9 cellular contexts compared by ENCODE assay signal in genomic region chr2:60884795-60885194, GRCh38. TPM values are rescaled to one million over a fixed set of nuclear protein-coding genes. Genes with fewer than 3 reads are reported as not detected.
DNase-seq lines count a peak whose midpoint lies in the region; ATAC-seq, FAIRE-seq and TF ChIP-seq lines count a peak whose summit lies in the region.
"Had no signal": no experiment of that assay in that cellular context is flagged by ENCODE, and none has a peak within 500 bp of the region (broad histone marks: within the 10 kb centered on the region; RNA-seq: fewer than 3 reads in every experiment).

No MANE protein-coding gene starts in this region.

- peak overlapping the region; percentile 87 for H3K4me2 ChIP-seq in mammary epithelial cell (ENCODE audit: insufficient read depth, low read depth, low read length)
- H3K4me2 ChIP-seq in GM23338 = no peak overlapping the region

- H2AFZ ChIP-seq in mammary epithelial cell (ENCODE audit: low read depth, low read length) (no peak overlapping the region), GM23338 (no peak overlapping the region)

- peaks cover 0 to 1% of the 10 kb centered on the region in 2 donors for H3K27me3 Mint-ChIP-seq in CD8-positive, alpha-beta memory T cell
- H3K27me3 Mint-ChIP-seq in natural killer cell (ENCODE audit: low read depth in 2 of 2) (no peaks in the 10 kb centered on the region), GM23338 (ENCODE audit: insufficient read depth, low read depth, poor library complexity) (peaks cover 9% of the 10 kb centered on the region)

- no peaks in the 10 kb centered on the region for H3K9me3 ChIP-seq in CD8-positive, alpha-beta memory T cell (ENCODE audit: low read length)
- H3K9me3 ChIP-seq in mammary epithelial cell (replicated peaks; ENCODE audit: insufficient read depth, low read length) (no peaks in the 10 kb centered on the region), kidney (ENCODE audit: control insufficient read depth in 1 of 2, low read length in 2 of 2) (no peaks in the 10 kb centered on the region)

- H3K27ac Mint-ChIP-seq in CD8-positive, alpha-beta memory T cell = peak overlapping the region in 7 of 8 donors; percentile 57 to 89 (median 84)
- peak overlapping the region; percentile 96 to 99 for H3K27ac Mint-ChIP-seq in natural killer cell
- no peak overlapping the region for H3K27ac Mint-ChIP-seq in GM23338

- 51% methylated on average over 2 of the region's 2 CpGs for WGBS in mammary epithelial cell (ENCODE audit: low coverage, missing lambda C conversion rate)

- peaks cover 46 to 70% (median 65%) of the 10 kb centered on the region in 3 donors for H3K4me1 Mint-ChIP-seq in CD8-positive, alpha-beta memory T cell
- peaks cover 67 to 68% of the 10 kb centered on the region in 2 donors for H3K4me1 Mint-ChIP-seq in natural killer cell
- peaks cover 24% of the 10 kb centered on the region for H3K4me1 Mint-ChIP-seq in GM23338

- intact Hi-C loops in mammary epithelial cell (cut with micrococcal nuclease) (loop anchor here (5.0 kb wide), 3 partner anchors 52 to 177 kb away; no protein-coding TSS in a partner anchor), natural killer cell (cut with micrococcal nuclease) (loop anchor here (5.0 kb wide), 1 partner anchor 87 kb away; no protein-coding TSS in a partner anchor), kidney (cut with DNase I) (no loop called here), dorsolateral prefrontal cortex (cut with DNase I) (loop anchor here in 1 of 2 donors (10.0 kb wide), 1 partner anchor 130 kb away; the partner anchor contains the start of genes PEX13 and PUS10)

- TF ChIP-seq CTCF in mammary epithelial cell (conservative IDR thresholded peaks at IDR 0.05 in 1 of 2, IDR thresholded peaks at IDR 0.05 in 1 of 2; ENCODE audit: extremely low read depth in 1 of 2, insufficient read depth in 1 of 2, low read depth in 1 of 2, low read length in 2 of 2) = no peak
- TF ChIP-seq CTCF in natural killer cell (IDR thresholded peaks at IDR 0.05) = no peak
- TF ChIP-seq CTCF in GM23338 (conservative IDR thresholded peaks at IDR 0.05; ENCODE audit: low read depth in 2 of 2) = no peak
- no peak for TF ChIP-seq CTCF in kidney (IDR thresholded peaks at IDR 0.05; ENCODE audit: borderline replicate concordance, extremely low read depth, insufficient read depth)
- TF ChIP-seq CTCF in dorsolateral prefrontal cortex (IDR thresholded peaks at IDR 0.05 in 54 of 56, conservative IDR thresholded peaks at IDR 0.05 in 2 of 56; ENCODE audit: low read depth in 1 of 56, partially characterized antibody in 56 of 56) = no peak

- H3K79me2 ChIP-seq in mammary epithelial cell (ENCODE audit: insufficient read depth, low read length) (peaks cover 77% of the 10 kb centered on the region), GM23338 (replicated peaks; ENCODE audit: insufficient read depth) (peaks cover 5% of the 10 kb centered on the region; the same call in 1 of the 2 replicates)

- no peak for FAIRE-seq in kidney (lab: Jason Lieb, UNC)

- POLR2A ChIA-PET in CD8-positive, alpha-beta memory T cell (lab: Charles Lee) = interaction anchor here (0.6 kb wide), 1 partner anchor 52 kb away, joined by 3 read pairs; no protein-coding TSS in a partner anchor

- H3K36me3 ChIP-seq in CD8-positive, alpha-beta memory T cell (ENCODE audit: insufficient read depth, low read length) = no peaks in the 10 kb centered on the region
- H3K36me3 ChIP-seq in mammary epithelial cell (ENCODE audit: insufficient read depth, low read length) = no peaks in the 10 kb centered on the region
- no peaks in the 10 kb centered on the region for H3K36me3 ChIP-seq in GM23338 (ENCODE audit: insufficient read depth)
- no peaks in the 10 kb centered on the region for H3K36me3 ChIP-seq in kidney (ENCODE audit: control insufficient read depth in 1 of 2, insufficient read depth in 2 of 2, low read length in 2 of 2)

- H3K9me2 ChIP-seq in GM23338 (ENCODE audit: insufficient read depth) = no peaks in the 10 kb centered on the region

- peaks cover 38% of the 10 kb centered on the region for H3K4me1 ChIP-seq in CD8-positive, alpha-beta memory T cell (ENCODE audit: insufficient read depth, low read length)
- H3K4me1 ChIP-seq in mammary epithelial cell (ENCODE audit: insufficient read depth, low read length) = peaks cover 11% of the 10 kb centered on the region
- peaks cover 31% of the 10 kb centered on the region for H3K4me1 ChIP-seq in GM23338 (ENCODE audit: insufficient read depth)
- peaks cover 0 to 19% of the 10 kb centered on the region in 2 donors for H3K4me1 ChIP-seq in kidney (ENCODE audit: control insufficient read depth in 1 of 2, insufficient read depth in 1 of 2, low read depth in 1 of 2, low read length in 2 of 2)

- peak overlapping the region; percentile 60 for H3K27ac ChIP-seq in CD8-positive, alpha-beta memory T cell (ENCODE audit: low read depth, low read length)
- H3K27ac ChIP-seq in mammary epithelial cell (ENCODE audit: insufficient read depth, low read depth, low read length) (peak overlapping the region; percentile 100), GM23338 (ENCODE audit: low read depth) (no peak overlapping the region), kidney (ENCODE audit: low read depth in 2 of 2, low read length in 2 of 2) (no peak overlapping the region), dorsolateral prefrontal cortex (peak overlapping the region in 19 of 59 donors; percentile 4 to 98 (median 37))

- in situ Hi-C loops in mammary epithelial cell (cut with MboI; ENCODE audit: low sequenced_read_pairs in 2 of 2) = no loop called here

- BruUV-seq in mammary epithelial cell (replicated peaks; lab: Mats Ljungman, UMichigan) = TSS peak; percentile 0

- H3F3A ChIP-seq in GM23338 (replicated peaks; ENCODE audit: low read depth) = no peaks in the 10 kb centered on the region

- no peaks in the 10 kb centered on the region for H3K9me3 Mint-ChIP-seq in CD8-positive, alpha-beta memory T cell
- H3K9me3 Mint-ChIP-seq in natural killer cell (no peaks in the 10 kb centered on the region), GM23338 (no peaks in the 10 kb centered on the region)

- peak overlapping the region; percentile 70 to 100 (median 74) for H3K4me3 Mint-ChIP-seq in CD8-positive, alpha-beta memory T cell
- peak overlapping the region; percentile 90 for H3K4me3 Mint-ChIP-seq in natural killer cell
- H3K4me3 Mint-ChIP-seq in GM23338 = no peak overlapping the region

- H3K36me3 Mint-ChIP-seq in CD8-positive, alpha-beta memory T cell = peaks cover 0 to 40% (median 7%) of the 10 kb centered on the region in 3 donors
- H3K36me3 Mint-ChIP-seq in natural killer cell (no peaks in the 10 kb centered on the region), GM23338 (ENCODE audit: low read depth) (no peaks in the 10 kb centered on the region)

- peak overlapping the region; percentile 18 for H3K4me3 ChIP-seq in CD8-positive, alpha-beta memory T cell (ENCODE audit: low read length)
- H3K4me3 ChIP-seq in mammary epithelial cell (replicated peaks in 1 of 3; ENCODE audit: insufficient read depth in 1 of 3, low read depth in 2 of 3, low read length in 3 of 3) (peak overlapping the region; percentile 71 to 98 (median 85)), GM23338 (no peak overlapping the region), kidney (ENCODE audit: low read length in 2 of 2) (no peak overlapping the region), dorsolateral prefrontal cortex (peak overlapping the region in 26 of 59 donors; percentile 3 to 98 (median 90))

- no peaks in the 10 kb centered on the region for H3K27me3 ChIP-seq in CD8-positive, alpha-beta memory T cell (ENCODE audit: insufficient read depth, low read length, poor library complexity, severe bottlenecking)
- H3K27me3 ChIP-seq in mammary epithelial cell (ENCODE audit: insufficient read depth, low read length) (no peaks in the 10 kb centered on the region), GM23338 (ENCODE audit: insufficient read depth) (peaks cover 28% of the 10 kb centered on the region), dorsolateral prefrontal cortex (no peaks in the 10 kb centered on the region)

- H3K9ac ChIP-seq in mammary epithelial cell (ENCODE audit: insufficient read depth, low read length) (no peak overlapping the region), kidney (ENCODE audit: low read length in 2 of 2) (no peak overlapping the region)

- dilution Hi-C loops in mammary epithelial cell (cut with HindIII; ENCODE audit: low sequenced_read_pairs) = no loop called here

- no peak for DNase-seq in CD8-positive, alpha-beta memory T cell
- DNase-seq in NAMALWA (ENCODE audit: low spot score) (peak; percentile 35), mammary epithelial cell (peak; percentile 63), natural killer cell (no peak), GM23338 (ENCODE audit: low spot score) (no peak), kidney (no peak), dorsolateral prefrontal cortex (no peak)
- DNase-seq: NCI-H526 had no signal

- H4K20me1 ChIP-seq in mammary epithelial cell (ENCODE audit: insufficient read depth, low read length) (no peaks in the 10 kb centered on the region), GM23338 (replicated peaks; ENCODE audit: insufficient read depth) (no peaks in the 10 kb centered on the region; the same call in 1 of the 2 replicates)

- no peak for ATAC-seq in natural killer cell
- ATAC-seq in GM21737 (IDR thresholded peaks at IDR 0.05; ENCODE audit: unreplicated experiment) = no peak
- no peak for ATAC-seq in GM23338

- CTCF ChIA-PET in CD8-positive, alpha-beta memory T cell (lab: Charles Lee) = interaction anchor here (2.0 kb wide), 1 partner anchor 80 kb away, joined by 5 read pairs; no protein-coding TSS in a partner anchor
- CTCF ChIA-PET in mammary epithelial cell (lab: Charles Lee; ENCODE audit: low non-redundant PET) = no interaction called here

TF ChIP-seq in GM23338, 12 proteins besides CTCF, POLR2A, EP300 and RAD21 (continues in another document):
- no peak for TF ChIP-seq ZNF331 (CRISPR knock-in tag; IDR thresholded peaks at IDR 0.05; ENCODE audit: low read depth)

RNA-seq across cellular contexts. Expression of gene REL, which starts 3.4 kb away (rescaled TPM):
- total RNA-seq in CD8-positive, alpha-beta memory T cell = 10 to 100 TPM; 45.6 to 47.6 TPM
- 25.4 TPM for polyA plus RNA-seq in CD8-positive, alpha-beta memory T cell
- total RNA-seq in mammary epithelial cell (10 to 100 TPM; 14.5 to 15.0 TPM), natural killer cell (100 to 1,000 TPM; 128 to 197 (median 178) TPM), kidney (21.8 TPM), dorsolateral prefrontal cortex (10 to 100 TPM in 103 of 120 experiments, 1 to 10 TPM in 17; 8.8 to 20.3 (median 12.3) TPM)
- polyA plus RNA-seq in mammary epithelial cell (3.6 TPM), GM23338 (2016; fragmentation: Nextera tagmentation; extraction: Ambion mirVana) (3.3 and 4.1 TPM in 2 replicates), kidney (ENCODE audit: insufficient read depth, low read depth, low replicate concordance) (0.43 TPM)
- polyA minus RNA-seq in mammary epithelial cell = 4.2 TPM
- 6.1 and 8.0 TPM in 2 replicates for total RNA-seq in GM23338 (2014; rRNA removed; shearing (Covaris generic))

Comparison
In these comparisons a context has a peak if more than half of its experiments do, and no peak if none do; other contexts are left out.
1. DNase-seq: peak in NAMALWA (single experiment) and mammary epithelial cell (single experiment); none in CD8-positive, alpha-beta memory T cell (0 of 5), natural killer cell (single experiment), GM23338 (single experiment), kidney (single experiment) and dorsolateral prefrontal cortex (0 of 10).
2. H3K27ac ChIP-seq: peak in CD8-positive, alpha-beta memory T cell (single experiment) and mammary epithelial cell (single experiment); none in GM23338 (single experiment) and kidney (0 of 2).
3. H3K4me3 ChIP-seq: peak in CD8-positive, alpha-beta memory T cell (single experiment) and mammary epithelial cell (3 of 3); none in GM23338 (single experiment) and kidney (0 of 2).